ENCODE assay signal across 20 cellular contexts in genomic region chr6:34911822-34912221, GRCh38.
"Had no signal": no experiment of that assay in that cellular context is flagged by ENCODE, and none has a peak within 500 bp of the region (broad histone marks: within the 10 kb centered on the region; RNA-seq: fewer than 3 reads in every experiment).

No MANE protein-coding gene starts in this region.

- ATAC-seq: gastrocnemius medialis; heart right ventricle; naive thymus-derived CD4-positive, alpha-beta T cell; right cardiac atrium; stimulated activated memory B cell treated with anti-CD40 and anti-IgM and Interleukin-4, amounts not matched to agents 10 μg/mL and 1 μg/mL and 100 μg/mL, for 72 hours; upper lobe of right lung had no signal

- H3K27ac ChIP-seq: esophagus muscularis mucosa, gastrocnemius medialis, heart right ventricle, ovary, tibial nerve, upper lobe of right lung, vagina had no signal

- H3K9me3 ChIP-seq: esophagus muscularis mucosa, gastrocnemius medialis, heart right ventricle, ovary, spleen, testis, tibial nerve, upper lobe of right lung, vagina had no signal

- H3K4me3 ChIP-seq: esophagus muscularis mucosa, gastrocnemius medialis, heart right ventricle, ovary, spleen, testis, tibial nerve, upper lobe of right lung, vagina had no signal

- DNase-seq: effector memory CD4-positive, alpha-beta T cell; gastrocnemius medialis; heart right ventricle; hypothalamus; kidney glomerular epithelial cell; naive thymus-derived CD4-positive, alpha-beta T cell; nucleus accumbens; ovary; right cardiac atrium; spleen; stimulated activated CD4-positive, alpha-beta T cell treated with anti-CD3 and anti-CD28 coated beads, Interleukin-15, amount 100 ng/mL, for 24 hours; stimulated activated CD4-positive, alpha-beta T cell treated with anti-CD3 and anti-CD28 coated beads, Interleukin-1b, Interleukin-23, amount 100 ng/mL, for 48 hours; stimulated activated CD4-positive, alpha-beta T cell treated with anti-CD3 and anti-CD28 coated beads, Interleukin-4, amount 100 ng/mL, for 24 hours; testis; upper lobe of right lung had no signal

- H3K27me3 ChIP-seq: esophagus muscularis mucosa, gastrocnemius medialis, heart right ventricle, ovary, spleen, testis, tibial nerve, upper lobe of right lung, vagina had no signal

- H3K9me3 Mint-ChIP-seq: naive thymus-derived CD4-positive, alpha-beta T cell; stimulated activated memory B cell treated with anti-CD40 and anti-IgM and Interleukin-4, amounts not matched to agents 10 μg/mL and 1 μg/mL and 100 μg/mL, for 72 hours; stimulated activated naive CD8-positive, alpha-beta T cell treated with anti-CD3 and anti-CD28 coated beads, Interleukin-15, Interleukin-2, amounts not matched to agents 100 ng/mL and 50 ng/mL, for 24 hours had no signal

- H3K27ac Mint-ChIP-seq: stimulated activated memory B cell treated with anti-CD40 and anti-IgM and Interleukin-4, amounts not matched to agents 10 μg/mL and 1 μg/mL and 100 μg/mL, for 72 hours had no signal

- H3K36me3 ChIP-seq: esophagus muscularis mucosa, gastrocnemius medialis, heart right ventricle, ovary, spleen, tibial nerve, upper lobe of right lung, vagina had no signal
